Comparison of ENCODE assay signal across 23 cellular contexts in genomic region chr5:168696611-168697010, GRCh38.
"Had no signal": no experiment of that assay in that cellular context is flagged by ENCODE, and none has a peak within 500 bp of the region (broad histone marks: within the 10 kb centered on the region; RNA-seq: fewer than 3 reads in every experiment).

No MANE protein-coding gene starts in this region.

- H3K4me3 Mint-ChIP-seq: activated CD4-positive, alpha-beta memory T cell treated with anti-CD3 and anti-CD28 coated beads for 36 hours; activated naive CD8-positive, alpha-beta T cell treated with anti-CD3 and anti-CD28 coated beads, Interleukin-2, amount 50 U/mL, for 24 hours; brain; naive thymus-derived CD4-positive, alpha-beta T cell; neural progenitor cell; stimulated activated memory B cell treated with anti-CD40 and anti-IgM and Interleukin-4, amounts not matched to agents 10 μg/mL and 1 μg/mL and 100 μg/mL, for 72 hours had no signal

- H3K4me3 ChIP-seq: heart left ventricle, lower lobe of right lung, neural progenitor cell, psoas muscle, right atrium auricular region, skin epidermis, transverse colon, uterus had no signal

- H3K9me3 Mint-ChIP-seq: activated CD4-positive, alpha-beta memory T cell treated with anti-CD3 and anti-CD28 coated beads for 36 hours; activated naive CD8-positive, alpha-beta T cell treated with anti-CD3 and anti-CD28 coated beads, Interleukin-2, amount 50 U/mL, for 24 hours; brain; naive thymus-derived CD4-positive, alpha-beta T cell; stimulated activated memory B cell treated with anti-CD40 and anti-IgM and Interleukin-4, amounts not matched to agents 10 μg/mL and 1 μg/mL and 100 μg/mL, for 72 hours had no signal

- H3K9ac ChIP-seq: neural progenitor cell had no signal

- ATAC-seq: activated naive CD8-positive, alpha-beta T cell treated with anti-CD3 and anti-CD28 coated beads, Interleukin-2, amount 50 U/mL, for 24 hours; naive thymus-derived CD4-positive, alpha-beta T cell; psoas muscle; stimulated activated memory B cell treated with anti-CD40 and anti-IgM and Interleukin-4, amounts not matched to agents 10 μg/mL and 1 μg/mL and 100 μg/mL, for 72 hours had no signal

- H3K27ac ChIP-seq: lower lobe of right lung, neural progenitor cell, psoas muscle, right atrium auricular region, uterus had no signal

- H3K9me3 ChIP-seq: heart left ventricle, lower lobe of right lung, psoas muscle, right atrium auricular region, transverse colon, uterus had no signal

- FAIRE-seq: endothelial cell of umbilical vein, islet of Langerhans had no signal

- H3K27me3 ChIP-seq: heart left ventricle, right atrium auricular region, transverse colon, uterus had no signal

- H3K4me1 ChIP-seq: lower lobe of right lung, neural progenitor cell, psoas muscle, transverse colon had no signal

- H3K36me3 ChIP-seq: heart left ventricle, neural progenitor cell, transverse colon, uterus had no signal

- DNase-seq: activated CD4-positive, alpha-beta memory T cell treated with anti-CD3 and anti-CD28 coated beads for 36 hours; activated CD4-positive, alpha-beta T cell treated with anti-CD3 and anti-CD28 coated beads for 48 hours; activated CD4-positive, CD25-positive, alpha-beta regulatory T cell; activated effector memory CD4-positive, alpha-beta T cell treated with anti-CD3 and anti-CD28 coated beads, Interleukin-2, amount 50 U/mL, for 16 hours; activated naive CD4-positive, alpha-beta T cell treated with anti-CD3 and anti-CD28 coated beads, Interleukin-2, amount 50 U/mL, for 16 hours; activated naive CD8-positive, alpha-beta T cell treated with anti-CD3 and anti-CD28 coated beads, Interleukin-2, amount 50 U/mL, for 24 hours; anterior cingulate cortex; effector memory CD4-positive, alpha-beta T cell; lower lobe of right lung; naive thymus-derived CD4-positive, alpha-beta T cell; psoas muscle; stimulated activated CD4-positive, alpha-beta T cell treated with anti-CD3 and anti-CD28 coated beads, Interleukin-2, amount 100 ng/mL, for 24 hours; T1000; transverse colon; uterus had no signal

- H3K27ac Mint-ChIP-seq: activated CD4-positive, alpha-beta memory T cell treated with anti-CD3 and anti-CD28 coated beads for 36 hours; activated naive CD8-positive, alpha-beta T cell treated with anti-CD3 and anti-CD28 coated beads, Interleukin-2, amount 50 U/mL, for 24 hours; naive thymus-derived CD4-positive, alpha-beta T cell; neural progenitor cell; stimulated activated memory B cell treated with anti-CD40 and anti-IgM and Interleukin-4, amounts not matched to agents 10 μg/mL and 1 μg/mL and 100 μg/mL, for 72 hours had no signal

- H3K36me3 Mint-ChIP-seq: activated CD4-positive, alpha-beta memory T cell treated with anti-CD3 and anti-CD28 coated beads for 36 hours; naive thymus-derived CD4-positive, alpha-beta T cell; stimulated activated memory B cell treated with anti-CD40 and anti-IgM and Interleukin-4, amounts not matched to agents 10 μg/mL and 1 μg/mL and 100 μg/mL, for 72 hours had no signal

- H3K4me1 Mint-ChIP-seq: activated naive CD8-positive, alpha-beta T cell treated with anti-CD3 and anti-CD28 coated beads, Interleukin-2, amount 50 U/mL, for 24 hours; brain; naive thymus-derived CD4-positive, alpha-beta T cell; neural progenitor cell; stimulated activated memory B cell treated with anti-CD40 and anti-IgM and Interleukin-4, amounts not matched to agents 10 μg/mL and 1 μg/mL and 100 μg/mL, for 72 hours had no signal

- H2AFZ ChIP-seq: neural progenitor cell had no signal

- H3K4me2 ChIP-seq: neural progenitor cell had no signal
